In genomic region chr10:63492317-63492690, GRCh38 we compare ENCODE assay signal across 7 cellular contexts. TPM values are rescaled to one million over a fixed set of nuclear protein-coding genes. Genes with fewer than 3 reads are reported as not detected.
DNase-seq lines count a peak whose midpoint lies in the region; ATAC-seq, FAIRE-seq and TF ChIP-seq lines count a peak whose summit lies in the region.
"Not testable (repeated sequence)": the region's sequence is repeated elsewhere in the genome, so short reads cannot be mapped to it uniquely, and the experiment has no call there.

No MANE protein-coding gene starts in this region.

- peaks cover 56% of the 10 kb centered on the region for H3K79me2 ChIP-seq in keratinocyte (ENCODE audit: control insufficient read depth, insufficient read depth, low read length)

- peak overlapping the region; percentile 38 for H3K4me3 Mint-ChIP-seq in MCF 10A (ENCODE audit: unreplicated experiment)

- H3K27ac Mint-ChIP-seq in MCF 10A (ENCODE audit: low read depth, unreplicated experiment) = peak overlapping the region; percentile 72

- H2AFZ ChIP-seq in keratinocyte (ENCODE audit: control insufficient read depth, low read length) = not testable (repeated sequence)

- H3K9me1 ChIP-seq in keratinocyte (ENCODE audit: control insufficient read depth, extremely low read depth, insufficient read depth, low read length) = not testable (repeated sequence)

- FAIRE-seq in keratinocyte (lab: Jason Lieb, UNC) = not testable (repeated sequence)

- not testable (repeated sequence) for BruUV-seq in MCF 10A (replicated peaks; lab: Mats Ljungman, UMichigan)

- not testable (repeated sequence) for H3K36me3 Mint-ChIP-seq in MCF 10A (ENCODE audit: insufficient read depth, unreplicated experiment)

- H3K27ac ChIP-seq in HEK293 (ENCODE audit: extremely low read depth, low read depth, low read length) = not testable (repeated sequence)
- H3K27ac ChIP-seq in keratinocyte (ENCODE audit: control insufficient read depth, insufficient read depth, low read length) = peak overlapping the region; percentile 55
- H3K27ac ChIP-seq in psoas muscle = peak overlapping the region; percentile 34
- H3K27ac ChIP-seq in thyroid gland = peak overlapping the region; percentile 52 to 70 (median 56)

- H3K9me3 Mint-ChIP-seq in MCF 10A (ENCODE audit: unreplicated experiment) = not testable (repeated sequence)

- H3K4me1 Mint-ChIP-seq in MCF 10A (ENCODE audit: insufficient read depth, unreplicated experiment) = peaks cover 19% of the 10 kb centered on the region

- WGBS in psoas muscle, 3 donors = 46 to 71% (median 52%) methylated on average over 6 of the region's 6 CpGs
- WGBS in thyroid gland, 2 donors = 70 to 71% methylated on average over 6 of the region's 6 CpGs

- not testable (repeated sequence) for TF ChIP-seq POLR2A in thyroid gland (IDR thresholded peaks at IDR 0.05)

- H3K27me3 ChIP-seq in keratinocyte (ENCODE audit: control insufficient read depth, extremely low read depth, insufficient read depth, low read length); psoas muscle (ENCODE audit: insufficient read depth in 3 of 3, low read length in 2 of 3); thyroid gland: not testable (repeated sequence)

- not testable (repeated sequence) for H3K9me3 ChIP-seq in HEK293 (ENCODE audit: control insufficient read depth, insufficient read depth, low read depth, low read length); keratinocyte (ENCODE audit: control insufficient read depth, low read depth, low read length); psoas muscle; thyroid gland

- H4K20me1 ChIP-seq in keratinocyte (ENCODE audit: control insufficient read depth, extremely low read depth, insufficient read depth, low read length) = not testable (repeated sequence)

- peak overlapping the region; percentile 63 for H3K4me2 ChIP-seq in keratinocyte (ENCODE audit: control insufficient read depth, extremely low read depth, insufficient read depth, low read depth, low read length)

- dilution Hi-C loops in keratinocyte (cut with MboI; ENCODE audit: extremely low pct_ligation_motif_present, low sequenced_read_pairs) = not testable (repeated sequence)

- H3K9ac ChIP-seq in keratinocyte (ENCODE audit: control insufficient read depth, extremely low read depth, insufficient read depth, low read length) = not testable (repeated sequence)

- H3K4me3 ChIP-seq in HEK293 (ENCODE audit: low read depth, low read length); fibroblast of mammary gland (ENCODE audit: control insufficient read depth, low read depth, low read length); keratinocyte (ENCODE audit: control insufficient read depth in 2 of 3, extremely low read depth in 1 of 3, insufficient read depth in 2 of 3, low read depth in 1 of 3, low read length in 3 of 3); thyroid gland (replicated peaks in 1 of 3): not testable (repeated sequence)
- H3K4me3 ChIP-seq in psoas muscle = peak overlapping the region; percentile 3

- not testable (repeated sequence) for H3K27me3 Mint-ChIP-seq in MCF 10A (ENCODE audit: insufficient read depth, unreplicated experiment)

- H3K4me1 ChIP-seq in HEK293 (ENCODE audit: control insufficient read depth, insufficient read depth, low read length) = peaks cover 11% of the 10 kb centered on the region
- peaks cover 15% of the 10 kb centered on the region for H3K4me1 ChIP-seq in keratinocyte (ENCODE audit: control insufficient read depth, extremely low read depth, insufficient read depth, low read length)
- H3K4me1 ChIP-seq in psoas muscle = peaks cover 16% of the 10 kb centered on the region
- peaks cover 13 to 21% of the 10 kb centered on the region in 2 donors for H3K4me1 ChIP-seq in thyroid gland

- CTCF ChIA-PET in HEK293 (lab: Yijun Ruan, JAX) = not testable (repeated sequence)
- CTCF ChIA-PET in MCF 10A (lab: Yijun Ruan, JAX) = interaction anchor here (0.9 to 1.9 kb wide), 3 partner anchors 11 to 137 kb away, joined by 3 to 7 read pairs (median 3); no protein-coding TSS in a partner anchor

- intact Hi-C loops in MCF 10A (cut with micrococcal nuclease); psoas muscle (cut with DNase I); thyroid gland (cut with DNase I): not testable (repeated sequence)

- DNase-seq in RPMI7951 (ENCODE audit: low read depth) (peak; percentile 53), MCF 10A (ENCODE audit: unreplicated experiment) (peak; percentile 62), fibroblast of mammary gland (ENCODE audit: low read depth) (peak; percentile 61), psoas muscle (peak in 1 of 2 donors; percentile 21), thyroid gland (peak; percentile 22 to 33)
- not testable (repeated sequence) for DNase-seq in keratinocyte (ENCODE audit: low read depth, low spot score)

- peak in 3 of 4 donors; percentile 7 to 49 (median 27) for ATAC-seq in psoas muscle

- TF ChIP-seq CTCF in HEK293 (tag by site-specific recombination; IDR thresholded peaks at IDR 0.05); MCF 10A (IDR thresholded peaks at IDR 0.05; ENCODE audit: unreplicated experiment); fibroblast of mammary gland (conservative IDR thresholded peaks at IDR 0.05; ENCODE audit: control insufficient read depth, insufficient read depth, low read depth, low read length); keratinocyte (optimal IDR thresholded peaks at IDR 0.05 in 1 of 3, IDR thresholded peaks at IDR 0.05 in 1 of 3, conservative IDR thresholded peaks at IDR 0.05 in 1 of 3; ENCODE audit: extremely low read depth in 1 of 3, insufficient read depth in 2 of 3, low read length in 3 of 3); psoas muscle (IDR thresholded peaks at IDR 0.05); thyroid gland (IDR thresholded peaks at IDR 0.05): not testable (repeated sequence)

- POLR2A ChIA-PET in HEK293 (lab: Yijun Ruan, JAX) = not testable (repeated sequence)
- POLR2A ChIA-PET in MCF 10A (lab: Yijun Ruan, JAX) = interaction anchor here (0.6 to 7.0 kb wide), 14 partner anchors 9 to 276 kb away, joined by 3 to 89 read pairs (median 8); partner anchors contain the start of genes JMJD1C and REEP3

- not testable (repeated sequence) for H3K36me3 ChIP-seq in HEK293 (ENCODE audit: control insufficient read depth in 2 of 2, insufficient read depth in 1 of 2, low read length in 2 of 2); keratinocyte (ENCODE audit: control insufficient read depth in 2 of 2, extremely low read depth in 1 of 2, insufficient read depth in 2 of 2, low read length in 2 of 2); psoas muscle (ENCODE audit: insufficient read depth in 1 of 2, low read depth in 1 of 2); thyroid gland

TF ChIP-seq in HEK293, 187 proteins besides CTCF, POLR2A, EP300 and RAD21 (continues in another document):
- TF ChIP-seq ZNF600 (tag by site-specific recombination; IDR thresholded peaks at IDR 0.05) (peak; percentile 18; the same call in 1 of the 2 replicates), HIC1 (tag by site-specific recombination; IDR thresholded peaks at IDR 0.05) (peak; percentile 88), KLF9 (tag by site-specific recombination; IDR thresholded peaks at IDR 0.05; ENCODE audit: low read depth) (0 out of 2 replicates have a peak, but pooled peaks have one; percentile 17)

RNA-seq across cellular contexts. Expression of gene JMJD1C, which starts 26.5 kb away (rescaled TPM):
- 43.8 and 57.0 TPM in 2 replicates for total RNA-seq in RPMI7951 (2014; rRNA removed; shearing (Covaris generic))
- 91.9 and 101 TPM in 2 replicates for total RNA-seq in MCF 10A (2022)
- 24.9 to 38.2 TPM (median 26.6 TPM) in 3 replicates for polyA plus RNA-seq in keratinocyte
- 81.0 TPM for polyA plus RNA-seq in keratinocyte (2011; ENCODE audit: low read depth)
- 9.0 and 22.2 TPM in 2 replicates for polyA plus RNA-seq in keratinocyte (2011; cell fraction: cytosol; rRNA removed)
- polyA plus RNA-seq in keratinocyte (2011; cell fraction: nucleus; rRNA removed) = 49.7 and 62.2 TPM in 2 replicates
- polyA plus RNA-seq in keratinocyte (2012; ENCODE audit: low replicate concordance) = 18.7 and 43.8 TPM in 2 replicates
- 19.1 to 117 TPM (median 79.7 TPM) in 3 replicates for polyA minus RNA-seq in keratinocyte
- polyA minus RNA-seq in keratinocyte (2011; cell fraction: cytosol; rRNA and poly(A)+ RNA removed) = 17.8 TPM
- 94.4 and 166 TPM in 2 replicates for polyA minus RNA-seq in keratinocyte (2011; cell fraction: nucleus; rRNA and poly(A)+ RNA removed)
- total RNA-seq in psoas muscle = 10 to 100 TPM; 23.3 to 74.4 (median 30.3) TPM
- 10 to 100 TPM; 17.5 to 35.6 (median 17.7) TPM for polyA plus RNA-seq in psoas muscle
- total RNA-seq in thyroid gland = 100 to 1,000 TPM; 120 to 168 (median 136) TPM

RNA-seq across cellular contexts. Expression of gene REEP3, which starts 28.9 kb away (rescaled TPM):
- total RNA-seq in RPMI7951 (2014; rRNA removed; shearing (Covaris generic)) = 57.6 and 62.0 TPM in 2 replicates
- 51.8 and 69.0 TPM in 2 replicates for total RNA-seq in MCF 10A (2022)
- polyA plus RNA-seq in keratinocyte = 34.7 to 65.8 TPM (median 52.8 TPM) in 3 replicates
- 172 TPM for polyA plus RNA-seq in keratinocyte (2011; ENCODE audit: low read depth)
- polyA plus RNA-seq in keratinocyte (2011; cell fraction: cytosol; rRNA removed) = 40.8 and 57.7 TPM in 2 replicates
- polyA plus RNA-seq in keratinocyte (2011; cell fraction: nucleus; rRNA removed) = 42.3 and 44.6 TPM in 2 replicates
- polyA plus RNA-seq in keratinocyte (2012; ENCODE audit: low replicate concordance) = 25.4 and 42.4 TPM in 2 replicates
- 15.5 to 43.5 TPM (median 23.8 TPM) in 3 replicates for polyA minus RNA-seq in keratinocyte
- 57.2 TPM for polyA minus RNA-seq in keratinocyte (2011; cell fraction: cytosol; rRNA and poly(A)+ RNA removed)
- 30.0 and 57.2 TPM in 2 replicates for polyA minus RNA-seq in keratinocyte (2011; cell fraction: nucleus; rRNA and poly(A)+ RNA removed)
- total RNA-seq in psoas muscle = 10 to 100 TPM; 12.4 to 17.2 (median 16.5) TPM
- polyA plus RNA-seq in psoas muscle = 10 to 100 TPM in 1 of 3 donors, 1 to 10 TPM in 2; 6.5 to 18.4 (median 8.2) TPM
- total RNA-seq in thyroid gland = 10 to 100 TPM; 63.4 to 79.6 (median 73.1) TPM
